Comparison of ENCODE assay signal across 1 cellular context in genomic region chr16:84751947-84752346, GRCh38.
TF ChIP-seq lines count a peak whose summit lies in the region.

No MANE protein-coding gene starts in this region.

TF ChIP-seq in GM12878, 131 proteins besides CTCF, POLR2A, EP300 and RAD21 (continued from another document):
- TF ChIP-seq NKRF (conservative IDR thresholded peaks at IDR 0.05) (no peak), IRF3 (IDR thresholded peaks at IDR 0.05) (no peak), ZBED1 (IDR thresholded peaks at IDR 0.05; ENCODE audit: borderline replicate concordance) (no peak), TCF3 (IDR thresholded peaks at IDR 0.05; ENCODE audit: borderline replicate concordance, insufficient read depth, low read depth, low read length) (no peak), RBBP5 (conservative IDR thresholded peaks at IDR 0.05) (no peak), RCOR1 (conservative IDR thresholded peaks at IDR 0.05; ENCODE audit: low read depth, low read length) (no peak), ZBTB33 (IDR thresholded peaks at IDR 0.05) (no peak), CBX5 (IDR thresholded peaks at IDR 0.05; ENCODE audit: low read depth) (no peak), RELA (IDR thresholded peaks at IDR 0.05; ENCODE audit: borderline replicate concordance, partially characterized antibody) (no peak), BHLHE40 (IDR thresholded peaks at IDR 0.05; ENCODE audit: borderline replicate concordance in 1 of 2, low read depth in 2 of 2, low read length in 1 of 2) (no peak; a peak in 1 of 4 replicates), GATAD2B (conservative IDR thresholded peaks at IDR 0.05; ENCODE audit: low read depth) (no peak)
